ENCODE assay signal across 28 cellular contexts in genomic region chr18:73653836-73654235, GRCh38.
"Had no signal": no experiment of that assay in that cellular context is flagged by ENCODE, and none has a peak within 500 bp of the region (broad histone marks: within the 10 kb centered on the region; RNA-seq: fewer than 3 reads in every experiment).

No MANE protein-coding gene starts in this region.

- H3K27me3 ChIP-seq: neural progenitor cell, neutrophil, right atrium auricular region, right lobe of liver, stomach, testis, thyroid gland, transverse colon, upper lobe of right lung had no signal

- H3K4me3 ChIP-seq: left ventricle myocardium inferior, lung, mucosa of descending colon, neural progenitor cell, psoas muscle, right atrium auricular region, right lobe of liver, smooth muscle cell, stomach, testis, thyroid gland, transverse colon, upper lobe of right lung had no signal

- H3K36me3 ChIP-seq: left ventricle myocardium inferior, neural progenitor cell, neutrophil, right atrium auricular region, right lobe of liver, stomach, thyroid gland, transverse colon, upper lobe of right lung had no signal

- H3K27ac ChIP-seq: left ventricle myocardium inferior, neural progenitor cell, neutrophil, parathyroid adenoma, psoas muscle, right atrium auricular region, right lobe of liver, stomach, testis, thyroid gland, transverse colon, upper lobe of right lung had no signal

- H3K9me3 ChIP-seq: left ventricle myocardium inferior, mucosa of descending colon, neutrophil, psoas muscle, right lobe of liver, stomach, testis, thyroid gland, transverse colon, upper lobe of right lung had no signal

- FAIRE-seq: kidney, urothelium cell line had no signal

- H3K4me2 ChIP-seq: neural progenitor cell, smooth muscle cell had no signal

- H2AFZ ChIP-seq: neural progenitor cell, parathyroid adenoma had no signal

- H3K4me1 ChIP-seq: left ventricle myocardium inferior, neural progenitor cell, parathyroid adenoma, psoas muscle, right atrium auricular region, right lobe of liver, stomach, testis, thyroid gland, transverse colon, upper lobe of right lung had no signal

- H3K9ac ChIP-seq: neural progenitor cell, parathyroid adenoma had no signal

- DNase-seq: hippocampal formation; kidney; left ventricle myocardium inferior; midbrain; mucosa of descending colon; naive thymus-derived CD4-positive, alpha-beta T cell; occipital lobe; psoas muscle; right lobe of liver; stimulated activated CD4-positive, alpha-beta T cell treated with anti-CD3 and anti-CD28 coated beads, Interleukin-12 subunit alpha, Interleukin-12 subunit beta, amount 100 ng/mL, for 4 hours; stimulated activated CD4-positive, alpha-beta T cell treated with anti-CD3 and anti-CD28 coated beads, Interleukin-15, amount 100 ng/mL, for 24 hours; stimulated activated CD4-positive, alpha-beta T cell treated with anti-CD3 and anti-CD28 coated beads, Interleukin-2, amount 100 ng/mL, for 24 hours; stimulated activated CD4-positive, alpha-beta T cell treated with anti-CD3 and anti-CD28 coated beads, Interleukin-4, amount 100 ng/mL, for 1 hour; stimulated activated naive B cell treated with anti-CD40 and anti-IgM and Interleukin-4, amounts not matched to agents 10 μg/mL and 1 μg/mL and 100 μg/mL, for 72 hours; stimulated activated naive CD8-positive, alpha-beta T cell treated with anti-CD3 and anti-CD28 coated beads, Interleukin-15, Interleukin-2, amounts not matched to agents 100 U/mL and 50 U/mL, for 24 hours; stomach; testis; thyroid gland; transverse colon; upper lobe of right lung had no signal

- H3K79me2 ChIP-seq: parathyroid adenoma had no signal

- ATAC-seq: mucosa of descending colon; naive thymus-derived CD4-positive, alpha-beta T cell; natural killer cell treated with Interleukin-12 subunit alpha and Interleukin-12 subunit beta and Interleukin-15 and Interleukin-18, amount 100 ng/mL, for 72 hours; psoas muscle; right lobe of liver; stimulated activated naive B cell treated with anti-CD40 and anti-IgM and Interleukin-4, amounts not matched to agents 10 μg/mL and 1 μg/mL and 100 μg/mL, for 72 hours; stimulated activated naive CD8-positive, alpha-beta T cell treated with anti-CD3 and anti-CD28 coated beads, Interleukin-15, Interleukin-2, amounts not matched to agents 100 U/mL and 50 U/mL, for 24 hours; upper lobe of right lung had no signal
